35 cellular contexts compared by ENCODE assay signal in the genomic region with DNA sequence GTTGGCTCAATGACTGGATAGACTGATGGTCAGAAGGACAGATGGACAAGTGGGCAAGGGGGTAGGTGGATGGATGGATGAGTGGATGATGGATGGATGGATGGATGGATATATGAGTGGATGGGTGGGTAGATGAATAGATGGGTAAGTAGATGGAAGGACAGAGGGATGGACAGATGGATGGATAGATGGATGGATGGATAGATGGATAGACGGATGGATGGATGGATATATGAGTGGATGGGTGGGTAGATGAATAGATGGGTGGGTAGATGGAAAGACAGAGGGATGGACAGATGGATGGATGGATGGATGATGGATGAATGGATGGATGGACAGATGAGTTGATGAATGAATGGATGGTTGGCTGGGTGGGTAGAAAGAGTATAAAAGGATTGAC.
"Had no signal": no experiment of that assay in that cellular context is flagged by ENCODE, and none has a peak within 500 bp of the region (broad histone marks: within the 10 kb centered on the region; RNA-seq: fewer than 3 reads in every experiment).

No MANE protein-coding gene starts in this region.

- FAIRE-seq: bronchial epithelial cell, TTC549 had no signal

- H3K4me1 Mint-ChIP-seq: activated B cell treated with CpG ODN at 0.5 μM for 24 hours; activated CD4-positive, alpha-beta T cell treated with anti-CD3 and anti-CD28 coated beads, Interleukin-2, amount 10 ng/mL, durations not matched to agents 24 days and 14 days; activated naive CD8-positive, alpha-beta T cell treated with anti-CD3 and anti-CD28 coated beads for 36 hours; activated T-helper 17 cell treated with anti-CD3 and anti-CD28 coated beads, Interleukin-2, amount 50 U/mL, for 72 hours; central memory CD8-positive, alpha-beta T cell had no signal

- H3K9me3 Mint-ChIP-seq: activated T-helper 17 cell treated with anti-CD3 and anti-CD28 coated beads, Interleukin-2, amount 50 U/mL, for 72 hours; T-helper 1 cell treated with Interleukin-12 subunit alpha and Interleukin-12 subunit beta and Interleukin-4 antibody, amounts not matched to agents 30 μg/mL and 1 μg/mL, for 36 hours; T-helper 2 cell treated with Interferon-gamma antibody and Interleukin-4, amounts not matched to agents 5 μg/mL and 100 μg/mL, for 36 hours had no signal

- H3K27ac Mint-ChIP-seq: activated B cell treated with CpG ODN at 0.5 μM for 24 hours; activated CD4-positive, alpha-beta memory T cell treated with anti-CD3 and anti-CD28 coated beads for 36 hours; activated CD4-positive, alpha-beta T cell treated with anti-CD3 and anti-CD28 coated beads, Interleukin-2, amount 10 ng/mL, durations not matched to agents 24 days and 14 days; activated CD8-positive, alpha-beta T cell treated with anti-CD3 and anti-CD28 coated beads for 36 hours; activated naive CD4-positive, alpha-beta T cell treated with anti-CD3 and anti-CD28 coated beads for 36 hours; activated naive CD4-positive, alpha-beta T cell treated with anti-CD3 and anti-CD28 coated beads, Interleukin-2, amount 50 U/mL, for 72 hours; activated naive CD8-positive, alpha-beta T cell treated with anti-CD3 and anti-CD28 coated beads for 36 hours; activated T-cell treated with anti-CD3 and anti-CD28 coated beads, Interleukin-2, amount 50 U/mL, for 72 hours; activated T-helper 1 cell treated with anti-CD3 and anti-CD28 coated beads, Interleukin-12 subunit alpha, Interleukin-12 subunit beta, Interleukin-2, Interleukin-4 antibody, amounts not matched to agents 30 ng/mL and 10 ng/mL and 1 ng/mL, durations not matched to agents 14 hours and 24 hours and 36 hours; activated T-helper 17 cell treated with anti-CD3 and anti-CD28 coated beads, Interleukin-2, amount 50 U/mL, for 72 hours; brain; T-helper 1 cell treated with Interleukin-12 subunit alpha and Interleukin-12 subunit beta and Interleukin-4 antibody, amounts not matched to agents 30 μg/mL and 1 μg/mL, for 36 hours; T-helper 2 cell treated with Interferon-gamma antibody and Interleukin-4, amounts not matched to agents 5 μg/mL and 100 μg/mL, for 36 hours had no signal

- H3K36me3 ChIP-seq: adrenal gland, cardiac muscle cell had no signal

- H3K27me3 Mint-ChIP-seq: activated B cell treated with CpG ODN at 0.5 μM for 24 hours; activated CD4-positive, alpha-beta T cell treated with anti-CD3 and anti-CD28 coated beads, Interleukin-2, amount 10 ng/mL, durations not matched to agents 24 days and 14 days; activated CD8-positive, alpha-beta T cell treated with anti-CD3 and anti-CD28 coated beads for 36 hours; activated naive CD8-positive, alpha-beta T cell treated with anti-CD3 and anti-CD28 coated beads for 36 hours; central memory CD8-positive, alpha-beta T cell had no signal

- H3K36me3 Mint-ChIP-seq: activated CD4-positive, alpha-beta memory T cell treated with anti-CD3 and anti-CD28 coated beads for 36 hours; activated naive CD4-positive, alpha-beta T cell treated with anti-CD3 and anti-CD28 coated beads, Interleukin-2, amount 50 U/mL, for 72 hours; activated naive CD8-positive, alpha-beta T cell treated with anti-CD3 and anti-CD28 coated beads for 36 hours had no signal

- H3K27ac ChIP-seq: adrenal gland, cardiac muscle cell, VCaP had no signal

- H3K4me3 ChIP-seq: adrenal gland, cardiac muscle cell had no signal

- H3K9me3 ChIP-seq: adrenal gland had no signal

- DNase-seq: activated B cell treated with CpG ODN at 0.5 μM for 24 hours; activated CD4-positive, alpha-beta memory T cell treated with anti-CD3 and anti-CD28 coated beads for 36 hours; activated CD4-positive, alpha-beta T cell treated with anti-CD3 and anti-CD28 coated beads for 4 hours; activated CD4-positive, alpha-beta T cell treated with anti-CD3 and anti-CD28 coated beads, Interleukin-2, amount 10 ng/mL, durations not matched to agents 24 days and 14 days; activated CD4-positive, alpha-beta T cell treated with anti-CD3 and anti-CD28 coated beads, Interleukin-2, amount 50 U/mL, for 1 hour; activated CD4-positive, alpha-beta T cell treated with anti-CD3 and anti-CD28 coated beads, Interleukin-2, amount 50 U/mL, for 4 hours; activated CD4-positive, CD25-positive, alpha-beta regulatory T cell treated with anti-CD3 and anti-CD28 coated beads, Interleukin-2, amount 50 U/mL, for 72 hours; activated CD8-positive, alpha-beta memory T cell treated with anti-CD3 and anti-CD28 coated beads, Interleukin-2, amount 50 U/mL, for 4 hours; activated CD8-positive, alpha-beta T cell treated with anti-CD3 and anti-CD28 coated beads for 36 hours; activated effector memory CD4-positive, alpha-beta T cell treated with anti-CD3 and anti-CD28 coated beads, Interleukin-2, amount 50 U/mL, for 16 hours; activated gamma-delta T cell treated with Interleukin-2 at 50 U/mL for 16 hours; activated naive CD4-positive, alpha-beta T cell; activated naive CD4-positive, alpha-beta T cell treated with anti-CD3 and anti-CD28 coated beads for 36 hours; activated naive CD4-positive, alpha-beta T cell treated with anti-CD3 and anti-CD28 coated beads, Interleukin-2, amount 50 U/mL, for 16 hours; activated naive CD8-positive, alpha-beta T cell treated with anti-CD3 and anti-CD28 coated beads for 36 hours; activated T-cell treated with anti-CD3 and anti-CD28 coated beads for 4 hours; activated T-cell treated with anti-CD3 and anti-CD28 coated beads, Interleukin-2, amount 50 U/mL, for 1 hour; activated T-cell treated with anti-CD3 and anti-CD28 coated beads, Interleukin-2, amount 50 U/mL, for 4 hours; activated T-cell treated with anti-CD3 and anti-CD28 coated beads, Interleukin-2, amount 50 U/mL, for 72 hours; adrenal gland; amniotic stem cell; cerebellar nuclear complex; T-helper 2 cell; T-helper 9 cell had no signal

- H3K4me1 ChIP-seq: adrenal gland had no signal

- H3K4me3 Mint-ChIP-seq: activated B cell treated with CpG ODN at 0.5 μM for 24 hours; activated CD4-positive, alpha-beta memory T cell treated with anti-CD3 and anti-CD28 coated beads for 36 hours; activated CD4-positive, alpha-beta T cell treated with anti-CD3 and anti-CD28 coated beads, Interleukin-2, amount 10 ng/mL, durations not matched to agents 24 days and 14 days; activated CD8-positive, alpha-beta T cell treated with anti-CD3 and anti-CD28 coated beads for 36 hours; activated naive CD4-positive, alpha-beta T cell treated with anti-CD3 and anti-CD28 coated beads for 36 hours; activated naive CD8-positive, alpha-beta T cell treated with anti-CD3 and anti-CD28 coated beads for 36 hours; activated T-cell treated with anti-CD3 and anti-CD28 coated beads, Interleukin-2, amount 50 U/mL, for 4 hours; activated T-cell treated with anti-CD3 and anti-CD28 coated beads, Interleukin-2, amount 50 U/mL, for 72 hours; activated T-helper 1 cell treated with anti-CD3 and anti-CD28 coated beads, Interleukin-12 subunit alpha, Interleukin-12 subunit beta, Interleukin-2, Interleukin-4 antibody, amounts not matched to agents 30 ng/mL and 10 ng/mL and 1 ng/mL, durations not matched to agents 14 hours and 24 hours and 36 hours; activated T-helper 17 cell treated with anti-CD3 and anti-CD28 coated beads, Interleukin-2, amount 50 U/mL, for 72 hours; brain; central memory CD8-positive, alpha-beta T cell; T-helper 1 cell treated with Interleukin-12 subunit alpha and Interleukin-12 subunit beta and Interleukin-4 antibody, amounts not matched to agents 30 μg/mL and 1 μg/mL, for 36 hours; T-helper 2 cell treated with Interferon-gamma antibody and Interleukin-4, amounts not matched to agents 5 μg/mL and 100 μg/mL, for 36 hours had no signal

- ATAC-seq: activated CD8-positive, alpha-beta T cell treated with anti-CD3 and anti-CD28 coated beads for 36 hours; activated naive CD4-positive, alpha-beta T cell treated with anti-CD3 and anti-CD28 coated beads, Interleukin-2, amount 50 U/mL, for 72 hours; activated T-cell treated with anti-CD3 and anti-CD28 coated beads, Interleukin-2, amount 50 U/mL, for 4 hours; activated T-cell treated with anti-CD3 and anti-CD28 coated beads, Interleukin-2, amount 50 U/mL, for 72 hours; activated T-helper 17 cell treated with anti-CD3 and anti-CD28 coated beads, Interleukin-2, amount 50 U/mL, for 72 hours had no signal

- H3K27me3 ChIP-seq: adrenal gland, cardiac muscle cell had no signal
